ENCODE assay signal across 27 cellular contexts in genomic region chr2:142044168-142044567, GRCh38.
DNase-seq lines count a peak whose midpoint lies in the region; ATAC-seq, FAIRE-seq and TF ChIP-seq lines count a peak whose summit lies in the region.
"Had no signal": no experiment of that assay in that cellular context is flagged by ENCODE, and none has a peak within 500 bp of the region (broad histone marks: within the 10 kb centered on the region; RNA-seq: fewer than 3 reads in every experiment).

No MANE protein-coding gene starts in this region.

- WGBS in mammary epithelial cell (ENCODE audit: low coverage, missing lambda C conversion rate): 33% methylated on average over 3 of the region's 3 CpGs

- POLR2A ChIA-PET in MCF 10A (lab: Yijun Ruan, JAX): no interaction called here

- H3K4me1 ChIP-seq in mammary epithelial cell (ENCODE audit: insufficient read depth, low read length) (peaks cover 25% of the 10 kb centered on the region), astrocyte (ENCODE audit: insufficient read depth, low read length) (peaks cover 36% of the 10 kb centered on the region)
- H3K4me1 ChIP-seq: Caco-2 had no signal

- CTCF ChIA-PET in mammary epithelial cell (lab: Charles Lee; ENCODE audit: low non-redundant PET) (no interaction called here), MCF 10A (lab: Yijun Ruan, JAX) (interaction anchor here (1.0 kb wide), 1 partner anchor 14 kb away, joined by 3 read pairs; no protein-coding TSS in a partner anchor)

- DNase-seq in mammary epithelial cell (no peak), MCF 10A (ENCODE audit: unreplicated experiment) (no peak), astrocyte (ENCODE audit: low read depth) (peak; percentile 73), kidney tubule cell (ENCODE audit: low spot score) (peak; percentile 23), HuH-7.5 (ENCODE audit: low spot score) (no peak), NCI-H2081 (lab: John Stamatoyannopoulos, UW) (no peak)
- DNase-seq in stimulated activated naive CD8-positive, alpha-beta T cell treated with anti-CD3 and anti-CD28 coated beads, Interleukin-15, amount 100 ng/mL, for 72 hours: no peak
- DNase-seq: Caco-2; CD8-positive, alpha-beta T cell; DMS79; EL; GDM1; H9; Karpas-422; NCI-H1105 treated with DMSO at 0.1 percent for 48 hours; NCI-H146; NCI-H1930; NCI-H446 treated with DMSO at 0.1 percent for 48 hours; NCI-H526 treated with DMSO at 0.1 percent for 48 hours; SHP77; SW 1271 had no signal

- in situ Hi-C loops in mammary epithelial cell (cut with MboI; ENCODE audit: low sequenced_read_pairs in 2 of 2): no loop called here

- H3K4me3 Mint-ChIP-seq in MCF 10A (ENCODE audit: unreplicated experiment) (no peak overlapping the region), astrocyte (ENCODE audit: unreplicated experiment) (no peak overlapping the region)
- H3K4me3 Mint-ChIP-seq in stimulated activated naive CD8-positive, alpha-beta T cell treated with anti-CD3 and anti-CD28 coated beads, Interleukin-15, amount 100 ng/mL, for 72 hours: no peak overlapping the region
- H3K4me3 Mint-ChIP-seq: B cell; CD8-positive, alpha-beta T cell; H9 had no signal

- intact Hi-C loops in mammary epithelial cell (cut with micrococcal nuclease) (no loop called here), MCF 10A (cut with micrococcal nuclease) (no loop called here)

- BruUV-seq in mammary epithelial cell (replicated peaks; lab: Mats Ljungman, UMichigan) (no TSS peak), MCF 10A (replicated peaks; lab: Mats Ljungman, UMichigan) (no TSS peak)

- no peaks in the 10 kb centered on the region for H3K36me3 ChIP-seq in mammary epithelial cell (ENCODE audit: insufficient read depth, low read length)
- H3K36me3 ChIP-seq in astrocyte (ENCODE audit: insufficient read depth, low read length): no peaks in the 10 kb centered on the region

- H3K27ac ChIP-seq in mammary epithelial cell (ENCODE audit: insufficient read depth, low read depth, low read length) (no peak overlapping the region), astrocyte (ENCODE audit: low read depth, low read length) (peak overlapping the region; percentile 12)
- H3K27ac ChIP-seq: 22Rv1, C4-2B, RWPE1 had no signal

- H3K9me3 Mint-ChIP-seq in MCF 10A (ENCODE audit: unreplicated experiment): no peaks in the 10 kb centered on the region
- H3K9me3 Mint-ChIP-seq in astrocyte (ENCODE audit: unreplicated experiment): no peaks in the 10 kb centered on the region
- no peaks in the 10 kb centered on the region for H3K9me3 Mint-ChIP-seq in stimulated activated naive CD8-positive, alpha-beta T cell treated with anti-CD3 and anti-CD28 coated beads, Interleukin-15, amount 100 ng/mL, for 72 hours
- H3K9me3 Mint-ChIP-seq: H9 had no signal

- peaks cover 36% of the 10 kb centered on the region for H3K27me3 Mint-ChIP-seq in MCF 10A (ENCODE audit: insufficient read depth, unreplicated experiment)
- no peaks in the 10 kb centered on the region for H3K27me3 Mint-ChIP-seq in astrocyte (ENCODE audit: low read depth, unreplicated experiment)
- H3K27me3 Mint-ChIP-seq in stimulated activated naive CD8-positive, alpha-beta T cell treated with anti-CD3 and anti-CD28 coated beads, Interleukin-15, amount 100 ng/mL, for 72 hours: no peaks in the 10 kb centered on the region
- H3K27me3 Mint-ChIP-seq: B cell had no signal

- H3K27ac Mint-ChIP-seq in MCF 10A (ENCODE audit: low read depth, unreplicated experiment) (no peak overlapping the region), astrocyte (ENCODE audit: unreplicated experiment) (no peak overlapping the region)
- no peak overlapping the region for H3K27ac Mint-ChIP-seq in stimulated activated naive CD8-positive, alpha-beta T cell treated with anti-CD3 and anti-CD28 coated beads, Interleukin-15, amount 100 ng/mL, for 72 hours
- H3K27ac Mint-ChIP-seq: B cell; CD8-positive, alpha-beta T cell had no signal

- dilution Hi-C loops in mammary epithelial cell (cut with HindIII; ENCODE audit: low sequenced_read_pairs): no loop called here

- H3K27me3 ChIP-seq in mammary epithelial cell (ENCODE audit: insufficient read depth, low read length) (no peaks in the 10 kb centered on the region), astrocyte (ENCODE audit: insufficient read depth, low read length) (no peaks in the 10 kb centered on the region)

- no peak overlapping the region for H3K4me3 ChIP-seq in mammary epithelial cell (replicated peaks in 1 of 3; ENCODE audit: insufficient read depth in 1 of 3, low read depth in 2 of 3, low read length in 3 of 3)
- no peak overlapping the region for H3K4me3 ChIP-seq in astrocyte (ENCODE audit: insufficient read depth, low read depth, low read length)
- H3K4me3 ChIP-seq: GM12878 had no signal

- H3K9me3 ChIP-seq in mammary epithelial cell (replicated peaks; ENCODE audit: insufficient read depth, low read length) (no peaks in the 10 kb centered on the region), astrocyte (ENCODE audit: insufficient read depth, low read depth, low read length) (no peaks in the 10 kb centered on the region)
- H3K9me3 ChIP-seq: Caco-2 had no signal

- TF ChIP-seq CTCF in mammary epithelial cell (conservative IDR thresholded peaks at IDR 0.05 in 1 of 2, IDR thresholded peaks at IDR 0.05 in 1 of 2; ENCODE audit: extremely low read depth in 1 of 2, insufficient read depth in 1 of 2, low read depth in 1 of 2, low read length in 2 of 2) (no peak), MCF 10A (IDR thresholded peaks at IDR 0.05; ENCODE audit: unreplicated experiment) (no peak), astrocyte (IDR thresholded peaks at IDR 0.05; ENCODE audit: insufficient read depth, low read depth, low read length) (no peak)

- H3K36me3 Mint-ChIP-seq in MCF 10A (ENCODE audit: insufficient read depth, unreplicated experiment) (no peaks in the 10 kb centered on the region), astrocyte (ENCODE audit: low read depth, unreplicated experiment) (no peaks in the 10 kb centered on the region)
- H3K36me3 Mint-ChIP-seq: CD8-positive, alpha-beta T cell had no signal

- H3K4me2 ChIP-seq in mammary epithelial cell (ENCODE audit: insufficient read depth, low read depth, low read length) (peak overlapping the region; percentile 50), astrocyte (ENCODE audit: low read length) (peak overlapping the region; percentile 32)

- FAIRE-seq in astrocyte (lab: Jason Lieb, UNC): no peak
- FAIRE-seq: GM12878, GM19239 had no signal

- no peaks in the 10 kb centered on the region for H3K79me2 ChIP-seq in mammary epithelial cell (ENCODE audit: insufficient read depth, low read length)
- no peaks in the 10 kb centered on the region for H3K79me2 ChIP-seq in astrocyte (ENCODE audit: insufficient read depth, low read length)

- ATAC-seq in stimulated activated naive CD8-positive, alpha-beta T cell treated with anti-CD3 and anti-CD28 coated beads, Interleukin-15, amount 100 ng/mL, for 72 hours: no peak
- ATAC-seq: CD8-positive, alpha-beta T cell; GM12878 had no signal

- no peaks in the 10 kb centered on the region for H4K20me1 ChIP-seq in mammary epithelial cell (ENCODE audit: insufficient read depth, low read length)
- H4K20me1 ChIP-seq in astrocyte (ENCODE audit: insufficient read depth, low read length): no peaks in the 10 kb centered on the region

- H3K9ac ChIP-seq in mammary epithelial cell (ENCODE audit: insufficient read depth, low read length) (no peak overlapping the region), astrocyte (ENCODE audit: low read length) (no peak overlapping the region)

- H2AFZ ChIP-seq in mammary epithelial cell (ENCODE audit: low read depth, low read length): no peak overlapping the region
- no peak overlapping the region for H2AFZ ChIP-seq in astrocyte (ENCODE audit: low read depth, low read length)

- H3K4me1 Mint-ChIP-seq in MCF 10A (ENCODE audit: insufficient read depth, unreplicated experiment) (no peaks in the 10 kb centered on the region), astrocyte (ENCODE audit: low read depth, unreplicated experiment) (peaks cover 18% of the 10 kb centered on the region)
- H3K4me1 Mint-ChIP-seq in stimulated activated naive CD8-positive, alpha-beta T cell treated with anti-CD3 and anti-CD28 coated beads, Interleukin-15, amount 100 ng/mL, for 72 hours: no peaks in the 10 kb centered on the region
- H3K4me1 Mint-ChIP-seq: B cell had no signal

Comparison
In these comparisons a context has a peak if more than half of its experiments do, and no peak if none do; other contexts are left out.
1. DNase-seq: peak in astrocyte (single experiment) and kidney tubule cell (single experiment); none in mammary epithelial cell (single experiment), MCF 10A (single experiment), stimulated activated naive CD8-positive, alpha-beta T cell treated with anti-CD3 and anti-CD28 coated beads, Interleukin-15, amount 100 ng/mL, for 72 hours (0 of 2), HuH-7.5 (single experiment) and NCI-H2081 (0 of 2).